Comparison of ENCODE assay signal across 23 cellular contexts in genomic region chr4:189988892-189989431, GRCh38. TPM values are rescaled to one million over a fixed set of nuclear protein-coding genes. Genes with fewer than 3 reads are reported as not detected.
A peak's percentile ranks its signal among the peaks of the same experiment; 100 is the strongest.
DNase-seq lines count a peak whose midpoint lies in the region; ATAC-seq, FAIRE-seq and TF ChIP-seq lines count a peak whose summit lies in the region.
"Had no signal": no experiment of that assay in that cellular context is flagged by ENCODE, and none has a peak within 500 bp of the region (broad histone marks: within the 10 kb centered on the region; RNA-seq: fewer than 3 reads in every experiment).

No MANE protein-coding gene starts in this region.

- no peak overlapping the region for H3K4me2 ChIP-seq in mesenchymal stem cell (ENCODE audit: low read length, poor library complexity, severe bottlenecking)

- no peak for FAIRE-seq in pancreas (lab: Jason Lieb, UNC)
- FAIRE-seq: A204.1, GM12892, GM19239 had no signal

- no peak overlapping the region for H2AFZ ChIP-seq in mesenchymal stem cell (ENCODE audit: low read depth, low read length)

- no peak overlapping the region for H3K9ac ChIP-seq in mesenchymal stem cell (ENCODE audit: low read length)

- no peak for TF ChIP-seq POLR2A in ovary (IDR thresholded peaks at IDR 0.05)

- intact Hi-C loops in ovary (cut with DNase I), result no loop called here
- intact Hi-C loops in pancreas (cut with DNase I), result no loop called here

- H3K4me3 ChIP-seq in mesenchymal stem cell (ENCODE audit: insufficient read depth in 1 of 2, low read depth in 1 of 2, low read length in 2 of 2) (no peak overlapping the region), ovary (no peak overlapping the region), pancreas (no peak overlapping the region)

- in situ Hi-C loops in GM13976 (cut with MboI; ENCODE audit: low sequenced_read_pairs, unreplicated experiment), result no loop called here

- no peaks in the 10 kb centered on the region for H3K79me1 ChIP-seq in mesenchymal stem cell (replicated peaks; ENCODE audit: low read length, poor library complexity, severe bottlenecking)

- peak overlapping the region; percentile 28 for H4K8ac ChIP-seq in mesenchymal stem cell (ENCODE audit: low read length)

- TF ChIP-seq EP300 in ovary (IDR thresholded peaks at IDR 0.05), result no peak

- WGBS in mesenchymal stem cell, result 33% methylated on average over 3 of the region's 3 CpGs
- 53 to 54% (median 54%) methylated on average over 3 of the region's 3 CpGs for WGBS in ovary, 3 donors
- WGBS in pancreas, 2 donors, result 67 to 73% methylated on average over 3 of the region's 3 CpGs

- DNase-seq in GM13976 (ENCODE audit: low spot score), result peak; percentile 7
- DNase-seq in RPMI8226, result peak; percentile 4
- DNase-seq in mesenchymal stem cell, result no peak
- no peak for DNase-seq in ovary
- DNase-seq in pancreas, result no peak
- no peak for DNase-seq in NOMO-1 (lab: John Stamatoyannopoulos, UW; ENCODE audit: unreplicated experiment in 2 of 2)
- DNase-seq: BE2C; CD4-positive, CD25-positive, alpha-beta regulatory T cell; DMS153; GF-D8; Kasumi-1; MM.1S; NCI-H1092; NCI-H1436 treated with DMSO at 0.1 percent for 48 hours; NCI-H2029; NCI-H345; NCI-H524 treated with DMSO at 0.1 percent for 48 hours; SW 1271 had no signal

- no peaks in the 10 kb centered on the region for H3K27me3 ChIP-seq in mesenchymal stem cell (ENCODE audit: control insufficient read depth in 1 of 2, insufficient read depth in 1 of 2, low read length in 2 of 2)
- H3K27me3 ChIP-seq in ovary, result no peaks in the 10 kb centered on the region
- H3K27me3 ChIP-seq in pancreas, result no peaks in the 10 kb centered on the region
- H3K27me3 ChIP-seq: BE2C had no signal

- no peak overlapping the region for H3K18ac ChIP-seq in mesenchymal stem cell (ENCODE audit: low read depth in 1 of 2, low read length in 2 of 2)

- no peak overlapping the region for H2BK120ac ChIP-seq in mesenchymal stem cell (ENCODE audit: low read depth, low read length)

- H2BK12ac ChIP-seq in mesenchymal stem cell (ENCODE audit: low read length in 2 of 2), result no peak overlapping the region

- no peaks in the 10 kb centered on the region for H3K4me1 ChIP-seq in mesenchymal stem cell (ENCODE audit: control insufficient read depth, insufficient read depth, low read depth, low read length)
- no peaks in the 10 kb centered on the region for H3K4me1 ChIP-seq in ovary (ENCODE audit: insufficient read depth)
- no peaks in the 10 kb centered on the region for H3K4me1 ChIP-seq in pancreas
- H3K4me1 ChIP-seq: BE2C had no signal

- no peak overlapping the region for H2BK15ac ChIP-seq in mesenchymal stem cell (ENCODE audit: low read depth, poor library complexity, severe bottlenecking)

- no peak overlapping the region for H3K27ac ChIP-seq in mesenchymal stem cell (ENCODE audit: low read length, poor library complexity, severe bottlenecking)
- no peak overlapping the region for H3K27ac ChIP-seq in ovary
- H3K27ac ChIP-seq in pancreas, result no peak overlapping the region

- H3K23ac ChIP-seq in mesenchymal stem cell (ENCODE audit: low read length in 2 of 2), result no peak overlapping the region

- no peak overlapping the region for H2BK5ac ChIP-seq in mesenchymal stem cell (ENCODE audit: low read depth, low read length, poor library complexity, severe bottlenecking)

- no peak overlapping the region for H3K4ac ChIP-seq in mesenchymal stem cell (ENCODE audit: low read depth in 1 of 2, low read length in 2 of 2)

- H3K14ac ChIP-seq in mesenchymal stem cell (ENCODE audit: low read length in 2 of 2), result no peak overlapping the region

- H3K36me3 ChIP-seq in mesenchymal stem cell (ENCODE audit: control insufficient read depth in 1 of 2, insufficient read depth in 2 of 2, low read depth in 1 of 2, low read length in 2 of 2) (no peaks in the 10 kb centered on the region), ovary (no peaks in the 10 kb centered on the region), pancreas (no peaks in the 10 kb centered on the region)
- H3K36me3 ChIP-seq: BE2C had no signal

- H2AK5ac ChIP-seq in mesenchymal stem cell (ENCODE audit: low read length, severe bottlenecking), result no peak overlapping the region

- ATAC-seq in GM21390 (IDR thresholded peaks at IDR 0.05; ENCODE audit: unreplicated experiment) (peak; percentile 58), pancreas (no peak)
- ATAC-seq: Panc1 had no signal

- no peak overlapping the region for H4K91ac ChIP-seq in mesenchymal stem cell (ENCODE audit: low read length)

- TF ChIP-seq CTCF in GM13976 (IDR thresholded peaks at IDR 0.05; ENCODE audit: borderline replicate concordance, control extremely low read depth, extremely low read depth, insufficient read depth, missing control alignments), result no peak
- TF ChIP-seq CTCF in ovary (IDR thresholded peaks at IDR 0.05), result no peak
- TF ChIP-seq CTCF in pancreas (IDR thresholded peaks at IDR 0.05), result no peak

- no peaks in the 10 kb centered on the region for H3K9me3 ChIP-seq in mesenchymal stem cell (ENCODE audit: control insufficient read depth, low read length)
- no peaks in the 10 kb centered on the region for H3K9me3 ChIP-seq in ovary
- H3K9me3 ChIP-seq in pancreas, result no peaks in the 10 kb centered on the region
- H3K9me3 ChIP-seq: BE2C had no signal

RNA-seq across cellular contexts. Expression of gene FRG2, which starts 38.1 kb away (rescaled TPM):
- not detected for polyA plus RNA-seq in mesenchymal stem cell (2013, experiment 1 of 2)
- not detected for polyA plus RNA-seq in mesenchymal stem cell (2013, experiment 2 of 2)
- total RNA-seq in ovary (not detected), pancreas (not detected)
- polyA plus RNA-seq in ovary (not detected), pancreas (not detected)
- total RNA-seq: CD4-positive, CD25-positive, alpha-beta regulatory T cell had no signal
- polyA plus RNA-seq: CD4-positive, CD25-positive, alpha-beta regulatory T cell had no signal

RNA-seq across cellular contexts. Expression of gene FRG1, which starts 48.3 kb away (rescaled TPM):
- 81.2 TPM for polyA plus RNA-seq in mesenchymal stem cell (2013, experiment 1 of 2)
- 81.7 TPM for polyA plus RNA-seq in mesenchymal stem cell (2013, experiment 2 of 2)
- 10 to 100 TPM; 35.0 to 49.8 (median 41.8) TPM for total RNA-seq in ovary
- polyA plus RNA-seq in ovary, result 10 to 100 TPM; 52.0 to 68.7 TPM
- total RNA-seq in pancreas, result 10 to 100 TPM; 11.7 to 20.7 (median 17.2) TPM
- 10 to 100 TPM; 19.1 to 22.1 TPM for polyA plus RNA-seq in pancreas

Comparison
In these comparisons a context has a peak if more than half of its experiments do, and no peak if none do; other contexts are left out.
1. DNase-seq: peak in GM13976 (single experiment) and RPMI8226 (single experiment); none in mesenchymal stem cell (single experiment), ovary (0 of 5), pancreas (0 of 6) and NOMO-1 (0 of 2).